Comparison of ENCODE assay signal across 8 cellular contexts in the genomic region with DNA sequence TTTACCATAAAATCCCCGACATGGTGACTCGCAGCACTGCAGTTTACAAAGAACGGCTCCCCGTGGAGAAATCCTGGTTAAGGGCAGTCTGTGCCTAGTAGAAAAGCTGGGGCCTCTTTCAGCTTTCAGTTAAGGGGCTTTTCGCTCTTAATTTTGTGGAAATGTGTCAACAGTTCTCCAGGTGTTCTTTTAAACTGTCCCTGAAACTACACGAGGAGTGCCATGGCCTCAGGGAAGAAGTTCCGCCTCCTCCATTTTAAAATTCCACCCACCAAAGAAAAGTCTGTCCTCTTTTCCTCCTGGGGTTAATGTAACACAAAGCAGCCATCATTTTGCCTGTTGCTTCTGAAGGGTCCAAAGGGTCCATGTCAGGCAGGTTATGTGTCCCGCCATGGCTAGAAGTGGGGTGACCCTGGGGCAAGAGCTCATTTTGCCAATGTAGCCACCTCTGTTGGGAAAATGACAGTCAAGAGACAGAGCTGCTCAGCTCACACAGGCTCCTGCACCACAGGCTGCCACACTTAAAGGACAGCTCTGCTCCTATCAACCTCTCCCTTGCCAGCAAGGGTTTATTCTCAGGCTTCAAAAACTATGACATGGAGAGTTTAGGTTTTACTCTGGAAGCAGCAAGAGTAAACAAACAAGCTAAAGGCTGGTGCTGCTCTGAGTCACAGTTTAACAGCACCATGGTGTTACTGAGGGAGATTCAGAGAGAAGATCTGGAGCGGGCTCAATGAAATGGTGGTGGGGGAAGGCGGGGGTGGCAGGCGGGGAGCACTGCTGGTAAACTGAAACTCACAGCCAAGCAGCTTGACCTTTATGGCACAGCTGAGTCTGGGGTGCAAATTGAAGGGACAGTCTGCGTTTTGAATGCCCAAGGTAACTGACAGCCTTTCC. TPM values are rescaled to one million over a fixed set of nuclear protein-coding genes. Genes with fewer than 3 reads are reported as not detected.
DNase-seq lines count a peak whose midpoint lies in the region; ATAC-seq lines count a peak whose summit lies in the region.

No MANE protein-coding gene starts in this region.

- no peaks in the 10 kb centered on the region for H3K36me3 ChIP-seq in endocrine pancreas (ENCODE audit: control insufficient read depth, insufficient read depth, low read length)
- H3K36me3 ChIP-seq in trophoblast cell (ENCODE audit: control insufficient read depth in 1 of 2, insufficient read depth in 2 of 2, low read length in 2 of 2) = no peaks in the 10 kb centered on the region

- H3K4me3 ChIP-seq in endocrine pancreas (ENCODE audit: control insufficient read depth, insufficient read depth, low read length) (peak overlapping the region; percentile 50), trophoblast cell (ENCODE audit: low read depth, low read length) (no peak overlapping the region)

- no peak overlapping the region for H2BK120ac ChIP-seq in trophoblast cell (ENCODE audit: insufficient read depth, low read length, poor library complexity)

- H2AK5ac ChIP-seq in trophoblast cell (ENCODE audit: low read length) = no peak overlapping the region

- no peak overlapping the region for H2BK12ac ChIP-seq in trophoblast cell (ENCODE audit: low read length)

- H3K4me1 ChIP-seq in endocrine pancreas (ENCODE audit: control insufficient read depth, insufficient read depth, low read length) (peaks cover 8% of the 10 kb centered on the region), trophoblast cell (ENCODE audit: control insufficient read depth in 1 of 2, insufficient read depth in 2 of 2, low read length in 2 of 2) (peaks cover 8 to 19% of the 10 kb centered on the region in 2 experiments)

- H4K8ac ChIP-seq in trophoblast cell (ENCODE audit: low read depth, low read length) = peak overlapping the region; percentile 75

- peak overlapping the region; percentile 8 for H3K9ac ChIP-seq in endocrine pancreas (ENCODE audit: control insufficient read depth, insufficient read depth, low read length)
- peak overlapping the region; percentile 9 for H3K9ac ChIP-seq in trophoblast cell (ENCODE audit: low read length)

- H4K12ac ChIP-seq in trophoblast cell (ENCODE audit: low read depth, low read length) = no peak overlapping the region

- DNase-seq in GM03348 (ENCODE audit: low spot score) (peak; percentile 20), NCI-H460 (ENCODE audit: extremely low read depth, low read depth) (peak; percentile 54), trophoblast cell (no peak), NCI-H524 treated with DMSO at 0.1 percent for 48 hours (lab: John Stamatoyannopoulos, UW) (no peak)

- H3K23ac ChIP-seq in trophoblast cell (ENCODE audit: low read length) = no peak overlapping the region

- no peak overlapping the region for H3K27ac ChIP-seq in trophoblast cell (ENCODE audit: low read depth, low read length)

- no peak overlapping the region for H4K91ac ChIP-seq in trophoblast cell (ENCODE audit: low read depth, low read length)

- H3K4ac ChIP-seq in trophoblast cell (ENCODE audit: low read depth, low read length) = peak overlapping the region; percentile 25

- peak overlapping the region; percentile 52 for H3K4me2 ChIP-seq in trophoblast cell (ENCODE audit: low read length)

- H3K14ac ChIP-seq in trophoblast cell (ENCODE audit: low read length) = no peak overlapping the region

- WGBS in trophoblast cell (ENCODE audit: extremely low coverage, insufficient coverage, insufficient read length) = no CpG with 5 or more reads among the region's 12 CpGs

- H2AFZ ChIP-seq in trophoblast cell (ENCODE audit: insufficient read depth, low read length, poor library complexity) = peak overlapping the region; percentile 66

- ATAC-seq in HG03521 (IDR thresholded peaks at IDR 0.05; ENCODE audit: unreplicated experiment) (no peak), GM18909 (IDR thresholded peaks at IDR 0.05; ENCODE audit: poor library complexity, unreplicated experiment) (no peak), GM18517 (IDR thresholded peaks at IDR 0.05; ENCODE audit: unreplicated experiment) (no peak)

- no peaks in the 10 kb centered on the region for H3K9me3 ChIP-seq in endocrine pancreas (ENCODE audit: control insufficient read depth, low read length)
- H3K9me3 ChIP-seq in trophoblast cell (ENCODE audit: insufficient read depth, low read depth, low read length) = peaks cover 2% of the 10 kb centered on the region

- peaks cover 12% of the 10 kb centered on the region for H3K79me1 ChIP-seq in trophoblast cell (ENCODE audit: low read length)

- H3K79me2 ChIP-seq in trophoblast cell (ENCODE audit: control insufficient read depth, insufficient read depth, low read length, poor library complexity) = peaks cover 4% of the 10 kb centered on the region

- H2BK5ac ChIP-seq in trophoblast cell (ENCODE audit: low read depth, low read length, poor library complexity) = no peak overlapping the region

- H3K27me3 ChIP-seq in endocrine pancreas (ENCODE audit: control insufficient read depth, insufficient read depth, low read length) = no peaks in the 10 kb centered on the region
- H3K27me3 ChIP-seq in trophoblast cell (ENCODE audit: insufficient read depth, low read length) = no peaks in the 10 kb centered on the region

- H3K18ac ChIP-seq in trophoblast cell (ENCODE audit: low read length) = no peak overlapping the region

RNA-seq across cellular contexts. Expression of gene WHRN, which starts 3.2 kb away (rescaled TPM):
- total RNA-seq in NCI-H460 (2014; rRNA removed; shearing (Covaris generic)) = 7.2 and 8.1 TPM in 2 replicates
- polyA plus RNA-seq in NCI-H460 (2014; cell fraction: nucleus; rRNA removed) = 15.9 and 18.8 TPM in 2 replicates
- 16.1 and 16.7 TPM in 2 replicates for polyA plus RNA-seq in trophoblast cell (2013)

Comparison
In these comparisons a context has a peak if more than half of its experiments do, and no peak if none do; other contexts are left out.
1. DNase-seq: peak in GM03348 (single experiment) and NCI-H460 (single experiment); none in trophoblast cell (0 of 2) and NCI-H524 treated with DMSO at 0.1 percent for 48 hours (single experiment).